Comparison of ENCODE assay signal across 11 cellular contexts in the genomic region with DNA sequence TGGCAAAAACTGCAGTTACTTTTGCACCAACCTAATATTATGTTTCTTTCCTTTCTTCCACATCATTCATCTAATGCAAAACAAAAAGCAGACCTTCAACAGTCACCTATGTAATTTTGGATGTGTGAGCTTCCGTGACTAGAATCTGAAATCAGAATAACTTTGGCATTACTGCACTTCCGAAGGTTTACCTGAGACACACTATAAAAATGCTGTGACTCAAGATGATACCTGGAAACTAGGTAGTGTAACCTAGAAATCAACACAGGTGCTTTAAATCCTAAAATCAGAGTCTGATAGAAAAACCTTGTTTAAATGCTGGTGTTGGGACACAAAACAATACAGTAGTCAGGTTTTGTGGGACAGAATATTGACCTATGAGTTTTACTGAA. TPM values are rescaled to one million over a fixed set of nuclear protein-coding genes. Genes with fewer than 3 reads are reported as not detected.
DNase-seq lines count a peak whose midpoint lies in the region; ATAC-seq and TF ChIP-seq lines count a peak whose summit lies in the region.
"Had no signal": no experiment of that assay in that cellular context is flagged by ENCODE, and none has a peak within 500 bp of the region (broad histone marks: within the 10 kb centered on the region; RNA-seq: fewer than 3 reads in every experiment).

No MANE protein-coding gene starts in this region.

- H3K36me3 ChIP-seq in PC-9 (ENCODE audit: low read depth) (no peaks in the 10 kb centered on the region), endocrine pancreas (ENCODE audit: control insufficient read depth, insufficient read depth, low read length) (no peaks in the 10 kb centered on the region), neural progenitor cell (no peaks in the 10 kb centered on the region)

- peaks cover 30% of the 10 kb centered on the region for H3F3A ChIP-seq in PC-9 (ENCODE audit: insufficient read depth, low read depth)
- H3F3A ChIP-seq in neural progenitor cell (ENCODE audit: low read depth) = peaks cover 30% of the 10 kb centered on the region

- H3K4me3 Mint-ChIP-seq in neural progenitor cell = peak overlapping the region; percentile 96

- H3K4me2 ChIP-seq in PC-9 = peak overlapping the region; percentile 82
- H3K4me2 ChIP-seq in neural progenitor cell = peak overlapping the region; percentile 75

- peaks cover 3% of the 10 kb centered on the region for H3K36me3 Mint-ChIP-seq in neural progenitor cell

- no peak overlapping the region for H3K27ac Mint-ChIP-seq in neural progenitor cell

- peaks cover 3% of the 10 kb centered on the region for H3K27me3 Mint-ChIP-seq in neural progenitor cell (ENCODE audit: insufficient read depth, low read depth)

- H3K9me2 ChIP-seq in PC-9 (ENCODE audit: insufficient read depth) = no peaks in the 10 kb centered on the region

- DNase-seq in GM12864 (ENCODE audit: low read depth) (no peak), PC-9 (peak in 1 of 2 experiments; percentile 86), neural progenitor cell (ENCODE audit: low spot score) (no peak), HT-29 (ENCODE audit: low spot score) (no peak), AG08396 (ENCODE audit: low spot score) (no peak)
- DNase-seq: NCI-H1930 had no signal

- peaks cover 36% of the 10 kb centered on the region for H3K4me1 Mint-ChIP-seq in neural progenitor cell

- no TSS peak for BruUV-seq in PC-9 (replicated peaks; lab: Mats Ljungman, UMichigan)

- peaks cover 17% of the 10 kb centered on the region; the same call in 1 of the 2 replicates for H4K20me1 ChIP-seq in PC-9 (ENCODE audit: insufficient read depth)
- H4K20me1 ChIP-seq in neural progenitor cell (ENCODE audit: low read depth) = peaks cover 47% of the 10 kb centered on the region

- H3K27ac ChIP-seq in PC-9 = peak overlapping the region; percentile 82
- no peak overlapping the region for H3K27ac ChIP-seq in neural progenitor cell
- H3K27ac ChIP-seq: HL-60, SJSA1 had no signal

- TF ChIP-seq CTCF in GM12864 (IDR thresholded peaks at IDR 0.05; ENCODE audit: low read depth, low read length, missing control alignments) = no peak
- no peak for TF ChIP-seq CTCF in PC-9 (conservative IDR thresholded peaks at IDR 0.05)
- TF ChIP-seq CTCF in neural progenitor cell (IDR thresholded peaks at IDR 0.05) = no peak

- H3K4me1 ChIP-seq in PC-9 (replicated peaks; ENCODE audit: insufficient read depth) (peaks cover 37% of the 10 kb centered on the region), endocrine pancreas (ENCODE audit: control insufficient read depth, insufficient read depth, low read length) (peaks cover 5% of the 10 kb centered on the region), neural progenitor cell (peaks cover 41% of the 10 kb centered on the region)

- H3K9ac ChIP-seq in endocrine pancreas (ENCODE audit: control insufficient read depth, insufficient read depth, low read length) (no peak overlapping the region), neural progenitor cell (no peak overlapping the region)

- no peaks in the 10 kb centered on the region for H3K9me3 Mint-ChIP-seq in neural progenitor cell

- H3K27me3 ChIP-seq in PC-9 (ENCODE audit: insufficient read depth, low read depth) = no peaks in the 10 kb centered on the region
- no peaks in the 10 kb centered on the region for H3K27me3 ChIP-seq in endocrine pancreas (ENCODE audit: control insufficient read depth, insufficient read depth, low read length)
- no peaks in the 10 kb centered on the region for H3K27me3 ChIP-seq in neural progenitor cell
- H3K27me3 ChIP-seq: SJSA1 had no signal

- H3K9me3 ChIP-seq in PC-9 (ENCODE audit: insufficient read depth, low read depth) (no peaks in the 10 kb centered on the region), endocrine pancreas (ENCODE audit: control insufficient read depth, low read length) (no peaks in the 10 kb centered on the region), neural progenitor cell (ENCODE audit: low read depth) (no peaks in the 10 kb centered on the region)
- H3K9me3 ChIP-seq: SJSA1 had no signal

- intact Hi-C loops in PC-9 (cut with micrococcal nuclease; ENCODE audit: unreplicated experiment) = loop anchor here (2.0 kb wide), 1 partner anchor 14 kb away; no protein-coding TSS in a partner anchor

- H2AFZ ChIP-seq in PC-9 = no peak overlapping the region
- no peak overlapping the region for H2AFZ ChIP-seq in neural progenitor cell (replicated peaks)

- CTCF ChIA-PET in PC-9 (lab: Charles Lee) = no interaction called here

- peak overlapping the region; percentile 83; the same call in 1 of the 2 replicates for H3K4me3 ChIP-seq in GM12864 (ENCODE audit: low read depth, low read length)
- H3K4me3 ChIP-seq in PC-9 = peak overlapping the region; percentile 71
- peak overlapping the region; percentile 61 for H3K4me3 ChIP-seq in endocrine pancreas (ENCODE audit: control insufficient read depth, insufficient read depth, low read length)
- H3K4me3 ChIP-seq in neural progenitor cell = peak overlapping the region; percentile 89

- H3K79me2 ChIP-seq in PC-9 (ENCODE audit: low read depth) (peaks cover 80% of the 10 kb centered on the region), neural progenitor cell (ENCODE audit: low read depth) (peaks cover 87% of the 10 kb centered on the region)

- POLR2A ChIA-PET in PC-9 (lab: Charles Lee; ENCODE audit: unreplicated experiment) = no interaction called here

- ATAC-seq in GM18868 (IDR thresholded peaks at IDR 0.05; ENCODE audit: unreplicated experiment) = no peak
- ATAC-seq: HCT116 had no signal

RNA-seq across cellular contexts. Expression of gene BTBD7, which starts 2.2 kb away (rescaled TPM):
- total RNA-seq in PC-9 (2021) (30.1 and 31.4 TPM in 2 replicates), neural progenitor cell (ENCODE audit: low replicate concordance) (30.1 and 44.7 TPM in 2 replicates)
- total RNA-seq in HT-29 (2014; rRNA removed; shearing (Covaris generic)) = 7.3 and 9.4 TPM in 2 replicates

RNA-seq across cellular contexts. Expression of gene COX8C, which starts 16.4 kb away (rescaled TPM):
- not detected in 2 replicates for total RNA-seq in PC-9 (2021)
- total RNA-seq in neural progenitor cell (ENCODE audit: low replicate concordance) = not detected in 2 replicates
- total RNA-seq in HT-29 (2014; rRNA removed; shearing (Covaris generic)) = not detected in 2 replicates
- total RNA-seq: SJSA1 had no signal
